In genomic region chr17:76574166-76574565, GRCh38 we compare ENCODE assay signal across 21 cellular contexts. TPM values are rescaled to one million over a fixed set of nuclear protein-coding genes. Genes with fewer than 3 reads are reported as not detected.
DNase-seq lines count a peak whose midpoint lies in the region; ATAC-seq and TF ChIP-seq lines count a peak whose summit lies in the region.
"Had no signal": no experiment of that assay in that cellular context is flagged by ENCODE, and none has a peak within 500 bp of the region (broad histone marks: within the 10 kb centered on the region; RNA-seq: fewer than 3 reads in every experiment).

No MANE protein-coding gene starts in this region.

- peaks cover 28% of the 10 kb centered on the region for H3K36me3 Mint-ChIP-seq in Caco-2 (ENCODE audit: insufficient read depth, unreplicated experiment)
- peaks cover 2% of the 10 kb centered on the region for H3K36me3 Mint-ChIP-seq in central memory CD8-positive, alpha-beta T cell (ENCODE audit: insufficient read depth)
- no peaks in the 10 kb centered on the region for H3K36me3 Mint-ChIP-seq in stimulated activated effector memory CD8-positive, alpha-beta T cell treated with anti-CD3 and anti-CD28 coated beads, Interleukin-12 subunit alpha, Interleukin-12 subunit beta, amount 100 ng/mL, for 72 hours
- H3K36me3 Mint-ChIP-seq: CD8-positive, alpha-beta T cell had no signal

- CTCF ChIA-PET in Caco-2 (lab: Charles Lee) = interaction anchor here (0.6 kb wide), 1 partner anchor 152 kb away, joined by 3 read pairs; the partner anchor contains the start of genes JMJD6 and METTL23

- H3K36me3 ChIP-seq in Caco-2 (ENCODE audit: control insufficient read depth, insufficient read depth, low read length) = no peaks in the 10 kb centered on the region
- H3K36me3 ChIP-seq: BLaER1 treated with 17β-estradiol and CSF1 and Interleukin-3, amounts not matched to agents 10 nM and 100 nM had no signal

- DNase-seq in Caco-2 (no peak), UCSD-AML1 (lab: John Stamatoyannopoulos, UW; ENCODE audit: unreplicated experiment) (no peak), Right ventricle myocardium superior (no peak)
- no peak for DNase-seq in central memory CD8-positive, alpha-beta T cell (ENCODE audit: low spot score in 2 of 2)
- DNase-seq in stimulated activated effector memory CD8-positive, alpha-beta T cell treated with anti-CD3 and anti-CD28 coated beads, Interleukin-12 subunit alpha, Interleukin-12 subunit beta, amount 100 ng/mL, for 72 hours (ENCODE audit: low spot score in 2 of 2) = no peak
- DNase-seq: AML-193; CD4-positive, alpha-beta T cell; CD8-positive, alpha-beta T cell; DMS 273 treated with DMSO at 0.1 percent for 48 hours; DMS153; DMS53; DMS79; DND-41; EL; GDM1 had no signal

- no TSS peak for BruUV-seq in Caco-2 (replicated peaks; lab: Mats Ljungman, UMichigan)

- no peaks in the 10 kb centered on the region for H3K27me3 Mint-ChIP-seq in Caco-2 (ENCODE audit: insufficient read depth, unreplicated experiment)
- no peaks in the 10 kb centered on the region for H3K27me3 Mint-ChIP-seq in central memory CD8-positive, alpha-beta T cell
- H3K27me3 Mint-ChIP-seq: B cell; CD4-positive, alpha-beta T cell had no signal

- H3K27ac Mint-ChIP-seq in Caco-2 (ENCODE audit: unreplicated experiment) = peak overlapping the region; percentile 53
- H3K27ac Mint-ChIP-seq in central memory CD8-positive, alpha-beta T cell (ENCODE audit: low read depth) = peak overlapping the region; percentile 75
- H3K27ac Mint-ChIP-seq in stimulated activated effector memory CD8-positive, alpha-beta T cell treated with anti-CD3 and anti-CD28 coated beads, Interleukin-12 subunit alpha, Interleukin-12 subunit beta, amount 100 ng/mL, for 72 hours = no peak overlapping the region
- H3K27ac Mint-ChIP-seq: B cell; CD4-positive, alpha-beta T cell; CD8-positive, alpha-beta T cell had no signal

- no peaks in the 10 kb centered on the region for H3K9me3 Mint-ChIP-seq in Caco-2 (ENCODE audit: unreplicated experiment)
- H3K9me3 Mint-ChIP-seq in central memory CD8-positive, alpha-beta T cell = no peaks in the 10 kb centered on the region
- H3K9me3 Mint-ChIP-seq in stimulated activated effector memory CD8-positive, alpha-beta T cell treated with anti-CD3 and anti-CD28 coated beads, Interleukin-12 subunit alpha, Interleukin-12 subunit beta, amount 100 ng/mL, for 72 hours = no peaks in the 10 kb centered on the region
- H3K9me3 Mint-ChIP-seq: CD4-positive, alpha-beta T cell; CD8-positive, alpha-beta T cell had no signal

- TF ChIP-seq CTCF in Caco-2 (IDR thresholded peaks at IDR 0.05; ENCODE audit: insufficient read depth in 1 of 2, low read depth in 1 of 2, low read length in 1 of 2, severe bottlenecking in 1 of 2, unreplicated experiment in 1 of 2) = no peak

- peaks cover 17% of the 10 kb centered on the region for H3K4me1 ChIP-seq in Caco-2

- no peak overlapping the region for H3K4me3 Mint-ChIP-seq in Caco-2 (ENCODE audit: unreplicated experiment)
- H3K4me3 Mint-ChIP-seq in central memory CD8-positive, alpha-beta T cell = no peak overlapping the region
- H3K4me3 Mint-ChIP-seq in stimulated activated effector memory CD8-positive, alpha-beta T cell treated with anti-CD3 and anti-CD28 coated beads, Interleukin-12 subunit alpha, Interleukin-12 subunit beta, amount 100 ng/mL, for 72 hours = no peak overlapping the region
- H3K4me3 Mint-ChIP-seq: B cell; CD4-positive, alpha-beta T cell; CD8-positive, alpha-beta T cell had no signal

- H3K4me3 ChIP-seq in Caco-2 (ENCODE audit: low read depth, low read length) = no peak overlapping the region
- H3K4me3 ChIP-seq: A549; BLaER1 treated with 17β-estradiol and CSF1 and Interleukin-3, amounts not matched to agents 10 nM and 100 nM; GM12878 had no signal

- intact Hi-C loops in Caco-2 (cut with micrococcal nuclease; ENCODE audit: unreplicated experiment) = no loop called here
- intact Hi-C loops in Right ventricle myocardium superior (cut with DNase I) = no loop called here

- H3K27me3 ChIP-seq in Caco-2 (replicated peaks; ENCODE audit: control insufficient read depth, insufficient read depth, low read length) = no peaks in the 10 kb centered on the region

- POLR2A ChIA-PET in Caco-2 (lab: Charles Lee) = no interaction called here

- H3K9me3 ChIP-seq in Caco-2 = no peaks in the 10 kb centered on the region
- H3K9me3 ChIP-seq: A549 had no signal

- ATAC-seq in central memory CD8-positive, alpha-beta T cell (replicated peaks; ENCODE audit: extremely low read depth, poor library complexity, severe bottlenecking) = no peak
- ATAC-seq in stimulated activated effector memory CD8-positive, alpha-beta T cell treated with anti-CD3 and anti-CD28 coated beads, Interleukin-12 subunit alpha, Interleukin-12 subunit beta, amount 100 ng/mL, for 72 hours = peak; percentile 15
- ATAC-seq in GM18907 (IDR thresholded peaks at IDR 0.05; ENCODE audit: unreplicated experiment) = no peak
- ATAC-seq in Right ventricle myocardium superior (ENCODE audit: poor library complexity) = no peak
- ATAC-seq: A549; CD8-positive, alpha-beta T cell; GM12878 had no signal

- H3K4me1 Mint-ChIP-seq in Caco-2 (ENCODE audit: low read depth, unreplicated experiment) = no peaks in the 10 kb centered on the region
- no peaks in the 10 kb centered on the region for H3K4me1 Mint-ChIP-seq in central memory CD8-positive, alpha-beta T cell
- no peaks in the 10 kb centered on the region for H3K4me1 Mint-ChIP-seq in stimulated activated effector memory CD8-positive, alpha-beta T cell treated with anti-CD3 and anti-CD28 coated beads, Interleukin-12 subunit alpha, Interleukin-12 subunit beta, amount 100 ng/mL, for 72 hours
- H3K4me1 Mint-ChIP-seq: B cell had no signal

RNA-seq across cellular contexts. Expression of gene ST6GALNAC2, which starts 11.5 kb away (rescaled TPM):
- total RNA-seq in Caco-2 (2022) = 0.77 and 2.5 TPM in 2 replicates
- 6.1 TPM for total RNA-seq in Right ventricle myocardium superior

RNA-seq across cellular contexts. Expression of gene PRCD, which starts 34.3 kb away (rescaled TPM):
- total RNA-seq in Caco-2 (2022) = not detected in 2 replicates
- total RNA-seq in Right ventricle myocardium superior = 4.0 TPM
- total RNA-seq: A172; CD4-positive, alpha-beta T cell; CD8-positive, alpha-beta T cell had no signal

RNA-seq across cellular contexts. Expression of gene CYGB, which starts 36.7 kb away (rescaled TPM):
- total RNA-seq in Caco-2 (2022) = 0.32 and 1.0 TPM in 2 replicates
- 34.2 TPM for total RNA-seq in Right ventricle myocardium superior
- total RNA-seq: CD4-positive, alpha-beta T cell had no signal

Comparison
In these comparisons a context has a peak if more than half of its experiments do, and no peak if none do; other contexts are left out.
1. RNA of gene CYGB, which starts 36.7 kb away (total RNA-seq): 34.2 TPM in Right ventricle myocardium superior (single experiment); 0.32 to 1.0 TPM in Caco-2; every median in the first group is over 10 times any median in the second.